In genomic region chr1:9233942-9234222, GRCh38 we compare ENCODE assay signal across 8 cellular contexts. TPM values are rescaled to one million over a fixed set of nuclear protein-coding genes. Genes with fewer than 3 reads are reported as not detected.
A peak's percentile ranks its signal among the peaks of the same experiment; 100 is the strongest.
DNase-seq lines count a peak whose midpoint lies in the region; ATAC-seq and TF ChIP-seq lines count a peak whose summit lies in the region.

No MANE protein-coding gene starts in this region.

- no peaks in the 10 kb centered on the region for H3K27me3 ChIP-seq in colonic mucosa

- peak overlapping the region; percentile 66 to 84 for H3K9ac ChIP-seq in colonic mucosa (ENCODE audit: low read depth in 2 of 2, low read length in 2 of 2)

- ATAC-seq in naive B cell (ENCODE audit: low read depth in 2 of 2) (no peak), GM21576 (IDR thresholded peaks at IDR 0.05; ENCODE audit: unreplicated experiment) (no peak), GM18517 (IDR thresholded peaks at IDR 0.05; ENCODE audit: unreplicated experiment) (no peak), GM18511 (IDR thresholded peaks at IDR 0.05; ENCODE audit: unreplicated experiment) (no peak)

- intact Hi-C loops in colonic mucosa (cut with DNase I): no loop called here

- peak overlapping the region; percentile 94 to 100 (median 97) for H3K27ac Mint-ChIP-seq in naive B cell

- no peaks in the 10 kb centered on the region for H3K27me3 Mint-ChIP-seq in naive B cell

- DNase-seq in AG04449 (ENCODE audit: low read depth, low spot score) (no peak), LNCaP clone FGC (ENCODE audit: low read depth) (no peak), colonic mucosa (no peak), naive B cell (no peak)
- DNase-seq in activated CD4-positive, alpha-beta T cell treated with anti-CD3 and anti-CD28 coated beads for 4 hours: no peak

- no peak for TF ChIP-seq CTCF in AG04449 (IDR thresholded peaks at IDR 0.05; ENCODE audit: insufficient read depth, low read length, missing control alignments)
- TF ChIP-seq CTCF in LNCaP clone FGC (IDR thresholded peaks at IDR 0.05; ENCODE audit: control insufficient read depth, extremely low read depth, insufficient read depth): no peak
- TF ChIP-seq CTCF in colonic mucosa (IDR thresholded peaks at IDR 0.05): no peak

- H3K4me1 Mint-ChIP-seq in naive B cell: peaks cover 16 to 37% (median 18%) of the 10 kb centered on the region in 3 donors

- H3K4me1 ChIP-seq in colonic mucosa: peaks cover 4% of the 10 kb centered on the region

- H3K4me3 Mint-ChIP-seq in naive B cell: peak overlapping the region; percentile 88 to 98 (median 95)

- H3K36me3 Mint-ChIP-seq in naive B cell: no peaks in the 10 kb centered on the region

- H3K36me3 ChIP-seq in colonic mucosa: no peaks in the 10 kb centered on the region

- peak overlapping the region; percentile 61 for H3K4me3 ChIP-seq in AG04449 (ENCODE audit: low read depth, low read length)
- peak overlapping the region; percentile 57 for H3K4me3 ChIP-seq in LNCaP clone FGC (ENCODE audit: low read depth, low read length)
- H3K4me3 ChIP-seq in colonic mucosa: peak overlapping the region; percentile 33

- H3K9me3 ChIP-seq in colonic mucosa: no peaks in the 10 kb centered on the region

- POLR2A ChIA-PET in AG04449 (lab: Yijun Ruan, JAX): interaction anchor here (0.6 to 1.1 kb wide), 3 partner anchors 8 to 16 kb away, joined by 3 to 7 read pairs (median 3); no protein-coding TSS in a partner anchor

- H3K9me3 Mint-ChIP-seq in naive B cell: no peaks in the 10 kb centered on the region

- CTCF ChIA-PET in AG04449 (lab: Yijun Ruan, JAX): interaction anchor here (0.6 to 5.6 kb wide), 24 partner anchors 9 to 304 kb away, joined by 3 to 30 read pairs (median 6); no protein-coding TSS in a partner anchor

- H3K27ac ChIP-seq in colonic mucosa: peak overlapping the region; percentile 60

RNA-seq across cellular contexts. Expression of gene H6PD, which starts 0.7 kb away (rescaled TPM):
- total RNA-seq in colonic mucosa: 10 to 100 TPM; 20.8 to 24.7 TPM
- 10 to 100 TPM in 5 of 6 donors, 1 to 10 TPM in 1; 6.5 to 16.6 (median 13.6) TPM for polyA plus RNA-seq in naive B cell (ENCODE audit: low read depth in 6 of 6)

RNA-seq across cellular contexts. Expression of gene SPSB1, which starts 58.8 kb away (rescaled TPM):
- 10 to 100 TPM; 14.9 to 28.7 TPM for total RNA-seq in colonic mucosa
- 1 to 10 TPM in 3 of 6 donors, under 1 TPM in 2, not detected in 1; 0.61 to 2.2 (median 1.2) TPM for polyA plus RNA-seq in naive B cell (ENCODE audit: low read depth in 6 of 6)
